ENCODE assay signal across 24 cellular contexts in genomic region chr5:55960779-55961178, GRCh38. TPM values are rescaled to one million over a fixed set of nuclear protein-coding genes. Genes with fewer than 3 reads are reported as not detected.
DNase-seq lines count a peak whose midpoint lies in the region; ATAC-seq and TF ChIP-seq lines count a peak whose summit lies in the region.
"Had no signal": no experiment of that assay in that cellular context is flagged by ENCODE, and none has a peak within 500 bp of the region (broad histone marks: within the 10 kb centered on the region; RNA-seq: fewer than 3 reads in every experiment).

No MANE protein-coding gene starts in this region.

- peaks cover 53% of the 10 kb centered on the region for H3K36me3 Mint-ChIP-seq in activated CD4-positive, alpha-beta T cell treated with anti-CD3 and anti-CD28 coated beads for 36 hours (ENCODE audit: low read depth)
- peaks cover 0 to 26% of the 10 kb centered on the region in 2 donors for H3K36me3 Mint-ChIP-seq in activated naive CD4-positive, alpha-beta T cell treated with anti-CD3 and anti-CD28 coated beads, Interleukin-2, amount 50 U/mL, for 72 hours

- CTCF ChIA-PET in activated CD4-positive, alpha-beta T cell treated with anti-CD3 and anti-CD28 coated beads for 36 hours (lab: Charles Lee): interaction anchor here (0.6 kb wide), 1 partner anchor 55 kb away, joined by 3 read pairs; no protein-coding TSS in a partner anchor

- H3K36me3 ChIP-seq in left lung (peaks cover 0 to 75% of the 10 kb centered on the region in 2 donors), upper lobe of left lung (peaks cover 22 to 78% (median 44%) of the 10 kb centered on the region in 4 donors)

- no peak overlapping the region for H3K4me3 Mint-ChIP-seq in activated CD4-positive, alpha-beta T cell treated with anti-CD3 and anti-CD28 coated beads for 36 hours
- H3K4me3 Mint-ChIP-seq: CD14-positive monocyte, IgD-negative memory B cell had no signal

- no peaks in the 10 kb centered on the region for H3K9me3 Mint-ChIP-seq in activated CD4-positive, alpha-beta T cell treated with anti-CD3 and anti-CD28 coated beads for 36 hours (ENCODE audit: low read depth)
- no peaks in the 10 kb centered on the region for H3K9me3 Mint-ChIP-seq in activated naive CD4-positive, alpha-beta T cell treated with anti-CD3 and anti-CD28 coated beads, Interleukin-2, amount 50 U/mL, for 72 hours
- H3K9me3 Mint-ChIP-seq: CD14-positive monocyte, IgD-negative memory B cell had no signal

- H3K9me3 ChIP-seq in left lung (no peaks in the 10 kb centered on the region), upper lobe of left lung (no peaks in the 10 kb centered on the region)
- H3K9me3 ChIP-seq: BE2C had no signal

- no peak for DNase-seq in activated CD4-positive, alpha-beta T cell treated with anti-CD3 and anti-CD28 coated beads for 36 hours
- no peak for DNase-seq in activated CD4-positive, alpha-beta T cell treated with anti-CD3 and anti-CD28 coated beads, Interleukin-2, amount 50 U/mL, for 48 hours
- no peak for DNase-seq in activated naive CD4-positive, alpha-beta T cell treated with anti-CD3 and anti-CD28 coated beads, Interleukin-2, amount 50 U/mL, for 72 hours (ENCODE audit: low spot score in 2 of 2)
- DNase-seq in activated naive CD4-positive, alpha-beta T cell (lab: John Stamatoyannopoulos, UW): no peak
- DNase-seq in left lung (peak in 1 of 2 donors; percentile 36), upper lobe of left lung (peak in 1 of 2 donors; percentile 56), lower leg skin (ENCODE audit: low spot score in 2 of 2) (no peak)
- DNase-seq: 8988T, ACHN, BE2C, DMS153, DND-41, MM.1S, NCI-H1417, NCI-H1694, NCI-H2029 treated with DMSO at 0.1 percent for 48 hours, NCI-H2227 treated with DMSO at 0.1 percent for 48 hours, NCI-H526 treated with DMSO at 0.1 percent for 48 hours, PC-9 had no signal

- H3K4me1 ChIP-seq in left lung: peaks cover 0 to 6% of the 10 kb centered on the region in 2 donors
- peaks cover 0 to 10% (median 6%) of the 10 kb centered on the region in 4 donors for H3K4me1 ChIP-seq in upper lobe of left lung
- H3K4me1 ChIP-seq: BE2C had no signal

- peaks cover 23% of the 10 kb centered on the region for H3K4me1 Mint-ChIP-seq in activated CD4-positive, alpha-beta T cell treated with anti-CD3 and anti-CD28 coated beads for 36 hours
- H3K4me1 Mint-ChIP-seq: CD14-positive monocyte, IgD-negative memory B cell had no signal

- POLR2A ChIA-PET in activated CD4-positive, alpha-beta T cell treated with anti-CD3 and anti-CD28 coated beads for 36 hours (lab: Charles Lee): no interaction called here

- H3K27me3 Mint-ChIP-seq in activated CD4-positive, alpha-beta T cell treated with anti-CD3 and anti-CD28 coated beads for 36 hours: no peaks in the 10 kb centered on the region
- H3K27me3 Mint-ChIP-seq: IgD-negative memory B cell had no signal

- H3K4me3 ChIP-seq in left lung: no peak overlapping the region
- no peak overlapping the region for H3K4me3 ChIP-seq in upper lobe of left lung
- no peak overlapping the region for H3K4me3 ChIP-seq in lower leg skin (ENCODE audit: low read depth, poor library complexity, severe bottlenecking)
- H3K4me3 ChIP-seq: PC-9 had no signal

- intact Hi-C loops in activated CD4-positive, alpha-beta T cell treated with anti-CD3 and anti-CD28 coated beads for 36 hours (cut with DNase I, micrococcal nuclease): no loop called here
- intact Hi-C loops in left lung (cut with DNase I): no loop called here
- intact Hi-C loops in lower leg skin (cut with DNase I; ENCODE audit: low total_unique reads): no loop called here

- H3K27ac ChIP-seq in left lung (no peak overlapping the region), upper lobe of left lung (no peak overlapping the region)
- H3K27ac ChIP-seq: HL-60, PC-9 had no signal

- no peak for ATAC-seq in activated CD4-positive, alpha-beta T cell treated with anti-CD3 and anti-CD28 coated beads for 36 hours
- ATAC-seq in activated naive CD4-positive, alpha-beta T cell treated with anti-CD3 and anti-CD28 coated beads, Interleukin-2, amount 50 U/mL, for 72 hours: no peak
- ATAC-seq in left lung (peak; percentile 91), upper lobe of left lung (ENCODE audit: low FRiP score in 2 of 2) (peak; percentile 35 to 55), GM21390 (IDR thresholded peaks at IDR 0.05; ENCODE audit: unreplicated experiment) (no peak)
- ATAC-seq: Right ventricle myocardium inferior had no signal

- WGBS in upper lobe of left lung, 2 donors: 70 to 87% methylated on average over 7 of the region's 7 CpGs
- WGBS in lower leg skin, 2 donors: 96% methylated on average over 7 of the region's 7 CpGs

- TF ChIP-seq POLR2A in upper lobe of left lung (IDR thresholded peaks at IDR 0.05) (no peak), lower leg skin (IDR thresholded peaks at IDR 0.05) (no peak)

- TF ChIP-seq EP300 in upper lobe of left lung (IDR thresholded peaks at IDR 0.05): no peak

- TF ChIP-seq CTCF in left lung (IDR thresholded peaks at IDR 0.05) (no peak), upper lobe of left lung (IDR thresholded peaks at IDR 0.05) (no peak), lower leg skin (IDR thresholded peaks at IDR 0.05) (no peak)

- H3K27ac Mint-ChIP-seq in activated CD4-positive, alpha-beta T cell treated with anti-CD3 and anti-CD28 coated beads for 36 hours: peak overlapping the region; percentile 47
- peak overlapping the region; percentile 13 to 76 for H3K27ac Mint-ChIP-seq in activated naive CD4-positive, alpha-beta T cell treated with anti-CD3 and anti-CD28 coated beads, Interleukin-2, amount 50 U/mL, for 72 hours
- H3K27ac Mint-ChIP-seq: IgD-negative memory B cell had no signal

- H3K27me3 ChIP-seq in left lung: no peaks in the 10 kb centered on the region
- H3K27me3 ChIP-seq in upper lobe of left lung: no peaks in the 10 kb centered on the region
- H3K27me3 ChIP-seq: BE2C had no signal

RNA-seq across cellular contexts. Expression of gene IL6ST, which starts 34.0 kb away (rescaled TPM):
- 10 to 100 TPM; 57.1 to 64.4 TPM for total RNA-seq in activated CD4-positive, alpha-beta T cell treated with anti-CD3 and anti-CD28 coated beads for 36 hours
- total RNA-seq in activated naive CD4-positive, alpha-beta T cell treated with anti-CD3 and anti-CD28 coated beads, Interleukin-2, amount 50 U/mL, for 72 hours: 10 to 100 TPM; 47.8 to 84.0 TPM
- total RNA-seq in left lung: 100 to 1,000 TPM; 309 to 464 TPM
- total RNA-seq in upper lobe of left lung: 100 to 1,000 TPM; 177 to 383 (median 300) TPM
- total RNA-seq in lower leg skin: 100 to 1,000 TPM in 2 of 4 donors, 10 to 100 TPM in 2; 53.6 to 116 (median 84.6) TPM

Comparison
In these comparisons a context has a peak if more than half of its experiments do, and no peak if none do; other contexts are left out.
1. ATAC-seq: peak in left lung (single experiment) and upper lobe of left lung (2 of 2); none in activated CD4-positive, alpha-beta T cell treated with anti-CD3 and anti-CD28 coated beads for 36 hours (single experiment), activated naive CD4-positive, alpha-beta T cell treated with anti-CD3 and anti-CD28 coated beads, Interleukin-2, amount 50 U/mL, for 72 hours (0 of 2) and GM21390 (single experiment).